In genomic region chr7:81845628-81846259, GRCh38 we compare ENCODE assay signal across 8 cellular contexts.
DNase-seq lines count a peak whose midpoint lies in the region; ATAC-seq and TF ChIP-seq lines count a peak whose summit lies in the region.

No MANE protein-coding gene starts in this region.

- H3K9me2 ChIP-seq in OCI-LY1 (ENCODE audit: low read depth, low read length) = no peaks in the 10 kb centered on the region

- H3K36me3 ChIP-seq in OCI-LY1 (ENCODE audit: insufficient read depth, low read length) (no peaks in the 10 kb centered on the region; the same call in 1 of the 2 replicates), mucosa of descending colon (ENCODE audit: low read depth) (no peaks in the 10 kb centered on the region)

- H4K20me1 ChIP-seq in OCI-LY1 (ENCODE audit: insufficient read depth, low read length) = no peaks in the 10 kb centered on the region

- intact Hi-C loops in mucosa of descending colon (cut with DNase I, micrococcal nuclease) = no loop called here

- peaks cover 9% of the 10 kb centered on the region; the same call in 1 of the 2 replicates for H3K9me3 ChIP-seq in OCI-LY1 (ENCODE audit: low read length)
- H3K9me3 ChIP-seq in mucosa of descending colon = no peaks in the 10 kb centered on the region

- TF ChIP-seq CTCF in OCI-LY1 (IDR thresholded peaks at IDR 0.05; ENCODE audit: low read length) (no peak), mucosa of descending colon (IDR thresholded peaks at IDR 0.05) (no peak)

- H3K27me3 ChIP-seq in OCI-LY1 (ENCODE audit: insufficient read depth, low read length) = no peaks in the 10 kb centered on the region

- peak overlapping the region; percentile 25; the same call in 1 of the 2 replicates for H2AFZ ChIP-seq in OCI-LY1 (ENCODE audit: low read length)

- peak overlapping the region; percentile 66 for H3K4me2 ChIP-seq in OCI-LY1 (ENCODE audit: low read length)

- H3F3A ChIP-seq in OCI-LY1 (ENCODE audit: insufficient read depth, low read length) = no peaks in the 10 kb centered on the region

- peak overlapping the region; percentile 32 for H3K4me3 ChIP-seq in OCI-LY1 (ENCODE audit: low read depth, low read length, poor library complexity, severe bottlenecking)
- no peak overlapping the region for H3K4me3 ChIP-seq in mucosa of descending colon

- H3K27ac ChIP-seq in OCI-LY1 (ENCODE audit: low read depth, low read length, poor library complexity, severe bottlenecking) = peak overlapping the region; percentile 92

- no peaks in the 10 kb centered on the region for H3K27me3 Mint-ChIP-seq in activated naive CD8-positive, alpha-beta T cell treated with anti-CD3 and anti-CD28 coated beads, Interleukin-2, amount 50 U/mL, for 24 hours

- no peak overlapping the region for H3K4me3 Mint-ChIP-seq in activated naive CD8-positive, alpha-beta T cell treated with anti-CD3 and anti-CD28 coated beads, Interleukin-2, amount 50 U/mL, for 24 hours

- peak overlapping the region; percentile 41 for H3K9ac ChIP-seq in OCI-LY1 (ENCODE audit: low read length)

- peaks cover 4% of the 10 kb centered on the region for H3K4me1 Mint-ChIP-seq in activated naive CD8-positive, alpha-beta T cell treated with anti-CD3 and anti-CD28 coated beads, Interleukin-2, amount 50 U/mL, for 24 hours

- H3K36me3 Mint-ChIP-seq in activated naive CD8-positive, alpha-beta T cell treated with anti-CD3 and anti-CD28 coated beads, Interleukin-2, amount 50 U/mL, for 24 hours (ENCODE audit: low read depth) = no peaks in the 10 kb centered on the region

- H3K27ac Mint-ChIP-seq in activated naive CD8-positive, alpha-beta T cell treated with anti-CD3 and anti-CD28 coated beads, Interleukin-2, amount 50 U/mL, for 24 hours = no peak overlapping the region

- peaks cover 26% of the 10 kb centered on the region for H3K4me1 ChIP-seq in OCI-LY1 (ENCODE audit: insufficient read depth, low read length, severe bottlenecking)
- H3K4me1 ChIP-seq in mucosa of descending colon (ENCODE audit: low read depth) = no peaks in the 10 kb centered on the region

- peaks cover 12% of the 10 kb centered on the region for H3K9me3 Mint-ChIP-seq in activated naive CD8-positive, alpha-beta T cell treated with anti-CD3 and anti-CD28 coated beads, Interleukin-2, amount 50 U/mL, for 24 hours

- ATAC-seq in GM19351 (IDR thresholded peaks at IDR 0.05; ENCODE audit: unreplicated experiment) (peak; percentile 88), HG03095 (IDR thresholded peaks at IDR 0.05; ENCODE audit: unreplicated experiment) (peak; percentile 79), mucosa of descending colon (no peak)
- no peak for ATAC-seq in activated naive CD8-positive, alpha-beta T cell treated with anti-CD3 and anti-CD28 coated beads, Interleukin-2, amount 50 U/mL, for 24 hours

- DNase-seq in myocyte (ENCODE audit: low read depth) (peak; percentile 47), mucosa of gallbladder (ENCODE audit: low spot score) (no peak), GM19238 (ENCODE audit: insufficient read length, low spot score) (no peak), mucosa of descending colon (no peak)
- DNase-seq in activated naive CD8-positive, alpha-beta T cell treated with anti-CD3 and anti-CD28 coated beads, Interleukin-2, amount 50 U/mL, for 24 hours = no peak

- H3K79me2 ChIP-seq in OCI-LY1 (ENCODE audit: insufficient read depth, low read length) = no peaks in the 10 kb centered on the region

Comparison
In these comparisons a context has a peak if more than half of its experiments do, and no peak if none do; other contexts are left out.
1. ATAC-seq: peak in GM19351 (single experiment) and HG03095 (single experiment); none in activated naive CD8-positive, alpha-beta T cell treated with anti-CD3 and anti-CD28 coated beads, Interleukin-2, amount 50 U/mL, for 24 hours (single experiment) and mucosa of descending colon (single experiment).